Comparison of ENCODE assay signal across 1 cellular context in the genomic region with DNA sequence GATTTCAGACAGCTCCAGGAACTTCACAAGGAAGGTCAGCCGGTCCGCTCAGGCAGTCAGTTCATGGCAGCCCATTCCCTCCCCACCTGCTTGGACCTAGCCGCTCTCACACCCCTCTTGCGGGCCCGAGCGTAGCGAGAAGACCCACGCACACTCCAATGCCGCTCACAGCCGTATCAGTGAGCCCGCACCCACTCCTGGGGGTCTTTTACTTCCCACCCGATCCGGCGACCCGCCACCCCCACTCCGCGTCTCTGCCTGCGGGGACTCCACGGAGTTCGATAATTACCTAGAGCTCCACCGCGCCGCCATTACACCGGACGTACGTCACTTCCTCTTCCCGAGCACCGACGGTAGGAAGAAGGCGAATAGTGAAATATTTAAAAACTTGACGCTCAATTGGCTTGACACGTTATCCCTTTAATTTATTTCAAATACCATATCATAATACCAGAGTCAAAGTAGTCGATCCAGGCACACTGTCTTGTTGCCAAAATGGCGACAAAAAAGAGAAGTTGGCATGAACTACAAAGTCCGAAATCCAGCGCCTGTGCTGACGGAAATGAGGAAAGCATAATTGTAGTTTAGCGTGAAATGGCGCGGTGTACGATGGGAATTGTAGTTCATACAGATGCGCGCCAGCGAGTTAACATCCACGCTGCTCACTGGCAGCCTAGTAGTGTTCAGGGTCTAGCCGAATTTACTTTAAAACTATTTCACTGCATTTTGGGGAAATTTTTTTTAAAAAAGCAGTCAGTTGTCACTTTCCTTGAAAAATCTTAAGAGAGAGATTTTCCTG.
TF ChIP-seq lines count a peak whose summit lies in the region.

A gene (minus strand): TSS at position 517 of the 799 bp plus-strand sequence. CDS start 13,956 bp downstream, outside the sequence.

TF ChIP-seq in K562, 482 proteins besides CTCF, POLR2A, EP300 and RAD21 (continued from another document and continues in another):
- TF ChIP-seq, protein P1, sequence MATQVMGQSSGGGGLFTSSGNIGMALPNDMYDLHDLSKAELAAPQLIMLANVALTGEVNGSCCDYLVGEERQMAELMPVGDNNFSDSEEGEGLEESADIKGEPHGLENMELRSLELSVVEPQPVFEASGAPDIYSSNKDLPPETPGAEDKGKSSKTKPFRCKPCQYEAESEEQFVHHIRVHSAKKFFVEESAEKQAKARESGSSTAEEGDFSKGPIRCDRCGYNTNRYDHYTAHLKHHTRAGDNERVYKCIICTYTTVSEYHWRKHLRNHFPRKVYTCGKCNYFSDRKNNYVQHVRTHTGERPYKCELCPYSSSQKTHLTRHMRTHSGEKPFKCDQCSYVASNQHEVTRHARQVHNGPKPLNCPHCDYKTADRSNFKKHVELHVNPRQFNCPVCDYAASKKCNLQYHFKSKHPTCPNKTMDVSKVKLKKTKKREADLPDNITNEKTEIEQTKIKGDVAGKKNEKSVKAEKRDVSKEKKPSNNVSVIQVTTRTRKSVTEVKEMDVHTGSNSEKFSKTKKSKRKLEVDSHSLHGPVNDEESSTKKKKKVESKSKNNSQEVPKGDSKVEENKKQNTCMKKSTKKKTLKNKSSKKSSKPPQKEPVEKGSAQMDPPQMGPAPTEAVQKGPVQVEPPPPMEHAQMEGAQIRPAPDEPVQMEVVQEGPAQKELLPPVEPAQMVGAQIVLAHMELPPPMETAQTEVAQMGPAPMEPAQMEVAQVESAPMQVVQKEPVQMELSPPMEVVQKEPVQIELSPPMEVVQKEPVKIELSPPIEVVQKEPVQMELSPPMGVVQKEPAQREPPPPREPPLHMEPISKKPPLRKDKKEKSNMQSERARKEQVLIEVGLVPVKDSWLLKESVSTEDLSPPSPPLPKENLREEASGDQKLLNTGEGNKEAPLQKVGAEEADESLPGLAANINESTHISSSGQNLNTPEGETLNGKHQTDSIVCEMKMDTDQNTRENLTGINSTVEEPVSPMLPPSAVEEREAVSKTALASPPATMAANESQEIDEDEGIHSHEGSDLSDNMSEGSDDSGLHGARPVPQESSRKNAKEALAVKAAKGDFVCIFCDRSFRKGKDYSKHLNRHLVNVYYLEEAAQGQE (CRISPR knock-in tag; IDR thresholded peaks at IDR 0.05; ENCODE audit: low read depth): 0 out of 2 replicates have a peak, but pooled peaks have one; percentile 2
- peak; percentile 95 for TF ChIP-seq CXXC5 (CRISPR knock-in tag; IDR thresholded peaks at IDR 0.05)
- TF ChIP-seq SIN3A (IDR thresholded peaks at IDR 0.05; ENCODE audit: borderline replicate concordance in 2 of 2, control insufficient read depth in 1 of 2, low read depth in 2 of 2, low read length in 2 of 2): peak; percentile 37 to 43; a peak in 1 of 4 replicates
- TF ChIP-seq, protein P2, sequence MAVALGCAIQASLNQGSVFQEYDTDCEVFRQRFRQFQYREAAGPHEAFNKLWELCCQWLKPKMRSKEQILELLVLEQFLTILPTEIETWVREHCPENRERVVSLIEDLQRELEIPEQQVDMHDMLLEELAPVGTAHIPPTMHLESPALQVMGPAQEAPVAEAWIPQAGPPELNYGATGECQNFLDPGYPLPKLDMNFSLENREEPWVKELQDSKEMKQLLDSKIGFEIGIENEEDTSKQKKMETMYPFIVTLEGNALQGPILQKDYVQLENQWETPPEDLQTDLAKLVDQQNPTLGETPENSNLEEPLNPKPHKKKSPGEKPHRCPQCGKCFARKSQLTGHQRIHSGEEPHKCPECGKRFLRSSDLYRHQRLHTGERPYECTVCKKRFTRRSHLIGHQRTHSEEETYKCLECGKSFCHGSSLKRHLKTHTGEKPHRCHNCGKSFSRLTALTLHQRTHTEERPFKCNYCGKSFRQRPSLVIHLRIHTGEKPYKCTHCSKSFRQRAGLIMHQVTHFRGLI (CRISPR knock-in tag; IDR thresholded peaks at IDR 0.05): no peak
- TF ChIP-seq PHTF2 (CRISPR knock-in tag; IDR thresholded peaks at IDR 0.05): no peak
- TF ChIP-seq ZNF263 (CRISPR knock-in tag; IDR thresholded peaks at IDR 0.05; ENCODE audit: borderline replicate concordance): no peak
- TF ChIP-seq SPI1 (IDR thresholded peaks at IDR 0.05; ENCODE audit: borderline replicate concordance, low read depth, low read length): peak; percentile 94
- TF ChIP-seq ASH1L (IDR thresholded peaks at IDR 0.05; ENCODE audit: borderline replicate concordance, low read depth, partially characterized antibody): peak; percentile 82
- peak; percentile 63; the same call in 1 of the 2 replicates for TF ChIP-seq HDAC2 (IDR thresholded peaks at IDR 0.05)
- no peak for TF ChIP-seq ZNF24 (IDR thresholded peaks at IDR 0.05)
- TF ChIP-seq CHD1 (IDR thresholded peaks at IDR 0.05; ENCODE audit: low read length): peak; percentile 91
- no peak for TF ChIP-seq PHB (CRISPR knock-in tag; IDR thresholded peaks at IDR 0.05)
- TF ChIP-seq TAL1 (IDR thresholded peaks at IDR 0.05): no peak
- TF ChIP-seq PHF21A (IDR thresholded peaks at IDR 0.05; ENCODE audit: borderline replicate concordance, low read depth): no peak
- TF ChIP-seq ZBTB8A (IDR thresholded peaks at IDR 0.05; ENCODE audit: partially characterized antibody): no peak
- no peak; the same call in 1 of the 2 replicates for TF ChIP-seq RNF2 (IDR thresholded peaks at IDR 0.05)
- no peak for TF ChIP-seq ZNF586 (CRISPR knock-in tag; conservative IDR thresholded peaks at IDR 0.05)
- TF ChIP-seq RBM39 (optimal IDR thresholded peaks at IDR 0.05; ENCODE audit: low read depth, low read length): no peak
- no peak for TF ChIP-seq ZNF217 (CRISPR knock-in tag; IDR thresholded peaks at IDR 0.05)
- TF ChIP-seq MCM7 (IDR thresholded peaks at IDR 0.05): no peak
- TF ChIP-seq RBM17 (IDR thresholded peaks at IDR 0.05; ENCODE audit: borderline replicate concordance, low read depth, low read length): no peak
- no peak for TF ChIP-seq ZNF717 (CRISPR knock-in tag; IDR thresholded peaks at IDR 0.05)
- TF ChIP-seq, protein P3, sequence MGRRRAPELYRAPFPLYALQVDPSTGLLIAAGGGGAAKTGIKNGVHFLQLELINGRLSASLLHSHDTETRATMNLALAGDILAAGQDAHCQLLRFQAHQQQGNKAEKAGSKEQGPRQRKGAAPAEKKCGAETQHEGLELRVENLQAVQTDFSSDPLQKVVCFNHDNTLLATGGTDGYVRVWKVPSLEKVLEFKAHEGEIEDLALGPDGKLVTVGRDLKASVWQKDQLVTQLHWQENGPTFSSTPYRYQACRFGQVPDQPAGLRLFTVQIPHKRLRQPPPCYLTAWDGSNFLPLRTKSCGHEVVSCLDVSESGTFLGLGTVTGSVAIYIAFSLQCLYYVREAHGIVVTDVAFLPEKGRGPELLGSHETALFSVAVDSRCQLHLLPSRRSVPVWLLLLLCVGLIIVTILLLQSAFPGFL (CRISPR knock-in tag; IDR thresholded peaks at IDR 0.05): peak; percentile 93; the same call in 1 of the 2 replicates
- TF ChIP-seq, protein P4, sequence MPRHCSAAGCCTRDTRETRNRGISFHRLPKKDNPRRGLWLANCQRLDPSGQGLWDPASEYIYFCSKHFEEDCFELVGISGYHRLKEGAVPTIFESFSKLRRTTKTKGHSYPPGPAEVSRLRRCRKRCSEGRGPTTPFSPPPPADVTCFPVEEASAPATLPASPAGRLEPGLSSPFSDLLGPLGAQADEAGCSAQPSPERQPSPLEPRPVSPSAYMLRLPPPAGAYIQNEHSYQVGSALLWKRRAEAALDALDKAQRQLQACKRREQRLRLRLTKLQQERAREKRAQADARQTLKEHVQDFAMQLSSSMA (CRISPR knock-in tag; IDR thresholded peaks at IDR 0.05): peak; percentile 81; the same call in 1 of the 2 replicates
- no peak for TF ChIP-seq FOXK1 (CRISPR knock-in tag; IDR thresholded peaks at IDR 0.05; ENCODE audit: borderline replicate concordance)
- TF ChIP-seq SIRT6 (IDR thresholded peaks at IDR 0.05; ENCODE audit: low read depth, low read length): no peak
- TF ChIP-seq DACH1 (IDR thresholded peaks at IDR 0.05; ENCODE audit: partially characterized antibody): no peak
- TF ChIP-seq SMAD4 (CRISPR knock-in tag; conservative IDR thresholded peaks at IDR 0.05): 0 out of 2 replicates have a peak, but pooled peaks have one; percentile 37
- TF ChIP-seq, protein P5, sequence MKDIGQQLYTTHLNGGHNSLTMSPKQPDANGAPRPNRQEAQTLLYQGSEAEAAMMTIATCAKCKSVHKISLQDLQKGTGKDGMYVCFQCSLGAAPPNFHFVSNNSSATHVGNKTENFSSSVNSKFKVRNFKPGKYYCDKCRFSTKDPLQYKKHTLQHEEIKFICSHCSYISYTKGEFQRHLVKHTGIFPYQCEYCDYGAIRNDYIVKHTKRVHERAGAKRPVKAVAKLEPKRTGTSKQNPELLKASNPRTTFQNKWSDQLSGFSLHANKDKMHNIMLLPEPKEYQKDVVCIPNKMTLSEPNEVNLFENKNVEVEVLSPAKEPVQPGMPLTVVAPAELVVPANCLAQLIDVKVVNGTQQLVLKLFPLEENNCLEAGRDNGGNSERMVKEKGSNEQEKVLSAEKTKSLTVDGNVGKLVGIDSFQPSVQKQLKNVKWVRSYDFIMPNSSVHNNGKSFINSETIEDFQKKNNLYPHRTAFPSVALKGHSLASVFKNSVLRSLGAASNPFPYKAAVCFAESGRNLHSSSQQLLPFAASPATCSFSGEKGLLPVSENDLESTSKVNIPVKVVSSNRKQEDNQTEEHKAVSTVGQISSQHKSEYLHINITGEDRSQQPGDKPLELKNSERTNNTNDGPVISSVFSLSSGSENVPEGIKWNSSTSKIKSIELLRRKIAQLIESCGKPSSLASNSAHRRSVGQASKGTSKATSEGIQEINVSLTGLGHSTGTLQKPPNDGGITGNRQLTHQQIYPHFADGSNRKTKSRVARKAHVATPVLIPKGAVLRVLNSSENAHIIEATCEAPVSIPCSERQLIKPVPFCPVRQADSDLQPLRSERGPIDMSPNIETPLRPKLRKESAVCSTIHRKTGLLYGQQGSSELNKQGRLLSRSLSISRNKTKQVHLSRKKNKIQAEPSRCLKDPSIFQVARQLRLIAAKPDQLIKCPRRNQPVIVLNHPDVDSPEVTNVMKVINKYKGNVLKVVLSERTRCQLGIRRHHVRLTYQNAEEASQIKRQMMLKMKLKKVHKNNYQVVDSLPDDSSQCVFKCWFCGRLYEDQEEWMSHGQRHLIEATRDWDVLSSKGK (CRISPR knock-in tag; IDR thresholded peaks at IDR 0.05): no peak
- no peak for TF ChIP-seq XRCC5 (IDR thresholded peaks at IDR 0.05; ENCODE audit: low read depth, low read length)
- peak; percentile 95 for TF ChIP-seq RBFOX2 (IDR thresholded peaks at IDR 0.05; ENCODE audit: low read depth, low read length)
- TF ChIP-seq, protein P6, sequence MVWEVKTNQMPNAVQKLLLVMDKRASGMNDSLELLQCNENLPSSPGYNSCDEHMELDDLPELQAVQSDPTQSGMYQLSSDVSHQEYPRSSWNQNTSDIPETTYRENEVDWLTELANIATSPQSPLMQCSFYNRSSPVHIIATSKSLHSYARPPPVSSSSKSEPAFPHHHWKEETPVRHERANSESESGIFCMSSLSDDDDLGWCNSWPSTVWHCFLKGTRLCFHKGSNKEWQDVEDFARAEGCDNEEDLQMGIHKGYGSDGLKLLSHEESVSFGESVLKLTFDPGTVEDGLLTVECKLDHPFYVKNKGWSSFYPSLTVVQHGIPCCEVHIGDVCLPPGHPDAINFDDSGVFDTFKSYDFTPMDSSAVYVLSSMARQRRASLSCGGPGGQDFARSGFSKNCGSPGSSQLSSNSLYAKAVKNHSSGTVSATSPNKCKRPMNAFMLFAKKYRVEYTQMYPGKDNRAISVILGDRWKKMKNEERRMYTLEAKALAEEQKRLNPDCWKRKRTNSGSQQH (CRISPR knock-in tag; IDR thresholded peaks at IDR 0.05): peak; percentile 78; the same call in 1 of the 2 replicates
- TF ChIP-seq, protein P7, sequence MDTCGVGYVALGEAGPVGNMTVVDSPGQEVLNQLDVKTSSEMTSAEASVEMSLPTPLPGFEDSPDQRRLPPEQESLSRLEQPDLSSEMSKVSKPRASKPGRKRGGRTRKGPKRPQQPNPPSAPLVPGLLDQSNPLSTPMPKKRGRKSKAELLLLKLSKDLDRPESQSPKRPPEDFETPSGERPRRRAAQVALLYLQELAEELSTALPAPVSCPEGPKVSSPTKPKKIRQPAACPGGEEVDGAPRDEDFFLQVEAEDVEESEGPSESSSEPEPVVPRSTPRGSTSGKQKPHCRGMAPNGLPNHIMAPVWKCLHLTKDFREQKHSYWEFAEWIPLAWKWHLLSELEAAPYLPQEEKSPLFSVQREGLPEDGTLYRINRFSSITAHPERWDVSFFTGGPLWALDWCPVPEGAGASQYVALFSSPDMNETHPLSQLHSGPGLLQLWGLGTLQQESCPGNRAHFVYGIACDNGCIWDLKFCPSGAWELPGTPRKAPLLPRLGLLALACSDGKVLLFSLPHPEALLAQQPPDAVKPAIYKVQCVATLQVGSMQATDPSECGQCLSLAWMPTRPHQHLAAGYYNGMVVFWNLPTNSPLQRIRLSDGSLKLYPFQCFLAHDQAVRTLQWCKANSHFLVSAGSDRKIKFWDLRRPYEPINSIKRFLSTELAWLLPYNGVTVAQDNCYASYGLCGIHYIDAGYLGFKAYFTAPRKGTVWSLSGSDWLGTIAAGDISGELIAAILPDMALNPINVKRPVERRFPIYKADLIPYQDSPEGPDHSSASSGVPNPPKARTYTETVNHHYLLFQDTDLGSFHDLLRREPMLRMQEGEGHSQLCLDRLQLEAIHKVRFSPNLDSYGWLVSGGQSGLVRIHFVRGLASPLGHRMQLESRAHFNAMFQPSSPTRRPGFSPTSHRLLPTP (IDR thresholded peaks at IDR 0.05; ENCODE audit: borderline replicate concordance, extremely low read depth, insufficient read length): no peak
- TF ChIP-seq, protein P8, sequence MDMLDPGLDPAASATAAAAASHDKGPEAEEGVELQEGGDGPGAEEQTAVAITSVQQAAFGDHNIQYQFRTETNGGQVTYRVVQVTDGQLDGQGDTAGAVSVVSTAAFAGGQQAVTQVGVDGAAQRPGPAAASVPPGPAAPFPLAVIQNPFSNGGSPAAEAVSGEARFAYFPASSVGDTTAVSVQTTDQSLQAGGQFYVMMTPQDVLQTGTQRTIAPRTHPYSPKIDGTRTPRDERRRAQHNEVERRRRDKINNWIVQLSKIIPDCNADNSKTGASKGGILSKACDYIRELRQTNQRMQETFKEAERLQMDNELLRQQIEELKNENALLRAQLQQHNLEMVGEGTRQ (CRISPR knock-in tag; IDR thresholded peaks at IDR 0.05): no peak
- no peak; a peak in 2 of 4 replicates for TF ChIP-seq FOXK2 (conservative IDR thresholded peaks at IDR 0.05 in 1 of 2, IDR thresholded peaks at IDR 0.05 in 1 of 2; ENCODE audit: low read depth in 2 of 2)
- no peak for TF ChIP-seq TOE1 (IDR thresholded peaks at IDR 0.05; ENCODE audit: borderline replicate concordance)
- no peak for TF ChIP-seq TOE1 (CRISPR knock-in tag; IDR thresholded peaks at IDR 0.05; ENCODE audit: borderline replicate concordance, low read depth)
- TF ChIP-seq, protein P9, sequence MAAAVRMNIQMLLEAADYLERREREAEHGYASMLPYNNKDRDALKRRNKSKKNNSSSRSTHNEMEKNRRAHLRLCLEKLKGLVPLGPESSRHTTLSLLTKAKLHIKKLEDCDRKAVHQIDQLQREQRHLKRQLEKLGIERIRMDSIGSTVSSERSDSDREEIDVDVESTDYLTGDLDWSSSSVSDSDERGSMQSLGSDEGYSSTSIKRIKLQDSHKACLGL (CRISPR knock-in tag; IDR thresholded peaks at IDR 0.05; ENCODE audit: borderline replicate concordance, poor library complexity, severe bottlenecking): no peak
- TF ChIP-seq ELF2 (CRISPR knock-in tag; IDR thresholded peaks at IDR 0.05): peak; percentile 53; the same call in 1 of the 2 replicates
